Comparison of ENCODE assay signal across 27 cellular contexts in genomic region chr3:171242170-171242569, GRCh38.
"Had no signal": no experiment of that assay in that cellular context is flagged by ENCODE, and none has a peak within 500 bp of the region (broad histone marks: within the 10 kb centered on the region; RNA-seq: fewer than 3 reads in every experiment).

No MANE protein-coding gene starts in this region.

- H3K27ac ChIP-seq: adrenal gland, ascending aorta, breast epithelium, cardiac muscle cell, colonic mucosa had no signal

- DNase-seq: activated CD4-positive, alpha-beta memory T cell treated with anti-CD3 and anti-CD28 coated beads for 36 hours; activated CD4-positive, alpha-beta T cell treated with anti-CD3 and anti-CD28 coated beads for 36 hours; activated CD4-positive, alpha-beta T cell treated with anti-CD3 and anti-CD28 coated beads, Interleukin-2, amount 10 ng/mL, durations not matched to agents 24 days and 14 days; activated CD4-positive, CD25-positive, alpha-beta regulatory T cell; activated CD4-positive, CD25-positive, alpha-beta regulatory T cell treated with anti-CD3 and anti-CD28 coated beads, Interleukin-2, amount 50 U/mL, for 72 hours; activated CD8-positive, alpha-beta memory T cell treated with anti-CD3 and anti-CD28 coated beads, Interleukin-2, amount 10 ng/mL, durations not matched to agents 7 days and 5 days; activated CD8-positive, alpha-beta memory T cell treated with anti-CD3 and anti-CD28 coated beads, Interleukin-2, amount 50 U/mL, for 4 hours; activated CD8-positive, alpha-beta T cell treated with anti-CD3 and anti-CD28 coated beads, Interleukin-2, amount 10 ng/mL, durations not matched to agents 7 days and 5 days; activated effector memory CD4-positive, alpha-beta T cell treated with anti-CD3 and anti-CD28 coated beads, Interleukin-2, amount 50 U/mL, for 16 hours; activated naive CD4-positive, alpha-beta T cell treated with anti-CD3 and anti-CD28 coated beads for 36 hours; activated naive CD8-positive, alpha-beta T cell treated with anti-CD3 and anti-CD28 coated beads for 36 hours; activated naive CD8-positive, alpha-beta T cell treated with anti-CD3 and anti-CD28 coated beads, Interleukin-2, amount 50 U/mL, for 24 hours; activated T-cell treated with anti-CD3 and anti-CD28 coated beads, Interleukin-2, amount 50 U/mL, for 1 hour; activated T-cell treated with anti-CD3 and anti-CD28 coated beads, Interleukin-2, amount 50 U/mL, for 48 hours; adrenal gland; central memory CD4-positive, alpha-beta T cell; cerebellar nuclear complex; colonic mucosa; effector CD8-positive, alpha-beta T cell; endodermal cell; foreskin fibroblast; head of caudate nucleus; hippocampal formation; T1000 had no signal

- H3K4me3 ChIP-seq: adrenal gland, ascending aorta, breast epithelium, cardiac muscle cell, colonic mucosa had no signal
